In genomic region chr2:98522854-98523253, GRCh38 we compare ENCODE assay signal across 1 cellular context.
TF ChIP-seq lines count a peak whose summit lies in the region.

No MANE protein-coding gene starts in this region.

TF ChIP-seq in GM12878, 131 proteins besides CTCF, POLR2A, EP300 and RAD21:
- TF ChIP-seq ZNF592 (IDR thresholded peaks at IDR 0.05) = no peak
- TF ChIP-seq EGR1 (IDR thresholded peaks at IDR 0.05; ENCODE audit: borderline replicate concordance in 1 of 2, low read depth in 2 of 2, low read length in 2 of 2) = no peak
- TF ChIP-seq KDM1A (IDR thresholded peaks at IDR 0.05; ENCODE audit: borderline replicate concordance) = no peak
- no peak for TF ChIP-seq USF1 (IDR thresholded peaks at IDR 0.05; ENCODE audit: borderline replicate concordance, extremely low read length, insufficient read depth, low read depth, low read length)
- TF ChIP-seq PML (IDR thresholded peaks at IDR 0.05; ENCODE audit: low read length) = no peak
- no peak for TF ChIP-seq E4F1 (IDR thresholded peaks at IDR 0.05; ENCODE audit: borderline replicate concordance, partially characterized antibody)
- no peak for TF ChIP-seq EZH2 (IDR thresholded peaks at IDR 0.05; ENCODE audit: borderline replicate concordance, control insufficient read depth, low read depth, low read length)
- TF ChIP-seq ETV6 (conservative IDR thresholded peaks at IDR 0.05 in 1 of 2, IDR thresholded peaks at IDR 0.05 in 1 of 2; ENCODE audit: borderline replicate concordance in 1 of 2, low read depth in 1 of 2) = no peak
- no peak for TF ChIP-seq STAT1 (conservative IDR thresholded peaks at IDR 0.05)
- no peak for TF ChIP-seq TBL1XR1 (IDR thresholded peaks at IDR 0.05; ENCODE audit: low read depth, low read length)
- TF ChIP-seq TAF1 (IDR thresholded peaks at IDR 0.05; ENCODE audit: borderline replicate concordance, low read depth, low read length) = no peak
- TF ChIP-seq BHLHE40 (IDR thresholded peaks at IDR 0.05; ENCODE audit: borderline replicate concordance in 1 of 2, low read depth in 2 of 2, low read length in 1 of 2) = no peak
- TF ChIP-seq MLLT1 (IDR thresholded peaks at IDR 0.05) = no peak
- no peak for TF ChIP-seq CBFB (IDR thresholded peaks at IDR 0.05; ENCODE audit: low read depth)
- TF ChIP-seq RCOR1 (conservative IDR thresholded peaks at IDR 0.05; ENCODE audit: low read depth, low read length) = no peak
- no peak for TF ChIP-seq FOXK2 (IDR thresholded peaks at IDR 0.05)
